ENCODE assay signal across 8 cellular contexts in genomic region chr16:89972244-89973234, GRCh38. TPM values are rescaled to one million over a fixed set of nuclear protein-coding genes. Genes with fewer than 3 reads are reported as not detected.
DNase-seq lines count a peak whose midpoint lies in the region; ATAC-seq and TF ChIP-seq lines count a peak whose summit lies in the region.

No MANE protein-coding gene starts in this region.

- peaks cover 4% of the 10 kb centered on the region for H3K36me3 ChIP-seq in CD8-positive, alpha-beta memory T cell (ENCODE audit: insufficient read depth, low read length)
- peaks cover 6% of the 10 kb centered on the region for H3K36me3 ChIP-seq in endodermal cell (ENCODE audit: control insufficient read depth, insufficient read depth, low read length)

- peak overlapping the region; percentile 96 for H3K4me3 ChIP-seq in CD8-positive, alpha-beta memory T cell (ENCODE audit: low read length)
- H3K4me3 ChIP-seq in endodermal cell (ENCODE audit: low read length), result peak overlapping the region; percentile 96

- peaks cover 3% of the 10 kb centered on the region for H3K9me3 ChIP-seq in CD8-positive, alpha-beta memory T cell (ENCODE audit: low read length)
- H3K9me3 ChIP-seq in endodermal cell (ENCODE audit: control insufficient read depth, low read length), result peaks cover 16% of the 10 kb centered on the region

- H3K4me1 Mint-ChIP-seq in CD8-positive, alpha-beta memory T cell, result peaks cover 21 to 49% (median 27%) of the 10 kb centered on the region in 3 donors
- peaks cover 32% of the 10 kb centered on the region for H3K4me1 Mint-ChIP-seq in activated CD8-positive, alpha-beta memory T cell treated with anti-CD3 and anti-CD28 coated beads, Interleukin-2, amount 10 ng/mL, durations not matched to agents 7 days and 5 days
- H3K4me1 Mint-ChIP-seq in endodermal cell (peaks cover 13% of the 10 kb centered on the region), mesothelial cell of epicardium (peaks cover 11% of the 10 kb centered on the region)

- H3K4me3 Mint-ChIP-seq in CD8-positive, alpha-beta memory T cell, result peak overlapping the region; percentile 98 to 100 (median 99)
- peak overlapping the region; percentile 99 for H3K4me3 Mint-ChIP-seq in activated CD8-positive, alpha-beta memory T cell treated with anti-CD3 and anti-CD28 coated beads, Interleukin-2, amount 10 ng/mL, durations not matched to agents 7 days and 5 days
- peak overlapping the region; percentile 97 for H3K4me3 Mint-ChIP-seq in endodermal cell
- H3K4me3 Mint-ChIP-seq in mesothelial cell of epicardium, result peak overlapping the region; percentile 96

- H3K4me1 ChIP-seq in CD8-positive, alpha-beta memory T cell (ENCODE audit: insufficient read depth, low read length), result peaks cover 29% of the 10 kb centered on the region
- peaks cover 6% of the 10 kb centered on the region for H3K4me1 ChIP-seq in endodermal cell (ENCODE audit: control insufficient read depth, insufficient read depth, low read length)

- ATAC-seq in GM19452 (IDR thresholded peaks at IDR 0.05; ENCODE audit: unreplicated experiment), result peak; percentile 86
- ATAC-seq in HG03571 (IDR thresholded peaks at IDR 0.05; ENCODE audit: unreplicated experiment), result peak; percentile 76
- peak; percentile 97 for ATAC-seq in activated CD8-positive, alpha-beta memory T cell treated with anti-CD3 and anti-CD28 coated beads, Interleukin-2, amount 10 ng/mL, durations not matched to agents 7 days and 5 days

- peaks cover 0 to 1% of the 10 kb centered on the region in 2 donors for H3K27me3 Mint-ChIP-seq in CD8-positive, alpha-beta memory T cell
- H3K27me3 Mint-ChIP-seq in activated CD8-positive, alpha-beta memory T cell treated with anti-CD3 and anti-CD28 coated beads, Interleukin-2, amount 10 ng/mL, durations not matched to agents 7 days and 5 days, result no peaks in the 10 kb centered on the region
- peaks cover 3% of the 10 kb centered on the region for H3K27me3 Mint-ChIP-seq in endodermal cell (ENCODE audit: insufficient read depth)
- no peaks in the 10 kb centered on the region for H3K27me3 Mint-ChIP-seq in mesothelial cell of epicardium (ENCODE audit: low read depth)

- H3K27ac ChIP-seq in CD8-positive, alpha-beta memory T cell (ENCODE audit: low read depth, low read length), result peak overlapping the region; percentile 85
- H3K27ac ChIP-seq in endodermal cell (ENCODE audit: low read depth, low read length), result peak overlapping the region; percentile 76

- no peaks in the 10 kb centered on the region for H3K27me3 ChIP-seq in CD8-positive, alpha-beta memory T cell (ENCODE audit: insufficient read depth, low read length, poor library complexity, severe bottlenecking)
- no peaks in the 10 kb centered on the region for H3K27me3 ChIP-seq in endodermal cell (ENCODE audit: control insufficient read depth, insufficient read depth, low read length, poor library complexity, severe bottlenecking)

- peak overlapping the region; percentile 94 for H3K9ac ChIP-seq in endodermal cell (ENCODE audit: extremely low read depth, low read length, poor library complexity, severe bottlenecking)

- POLR2A ChIA-PET in CD8-positive, alpha-beta memory T cell (lab: Charles Lee), result no interaction called here

- H3K9me3 Mint-ChIP-seq in CD8-positive, alpha-beta memory T cell, result no peaks in the 10 kb centered on the region
- peaks cover 5% of the 10 kb centered on the region for H3K9me3 Mint-ChIP-seq in activated CD8-positive, alpha-beta memory T cell treated with anti-CD3 and anti-CD28 coated beads, Interleukin-2, amount 10 ng/mL, durations not matched to agents 7 days and 5 days (ENCODE audit: low read depth)
- peaks cover 27% of the 10 kb centered on the region for H3K9me3 Mint-ChIP-seq in endodermal cell
- peaks cover 12% of the 10 kb centered on the region for H3K9me3 Mint-ChIP-seq in mesothelial cell of epicardium

- peak; percentile 87 to 95 (median 92) for DNase-seq in CD8-positive, alpha-beta memory T cell
- DNase-seq in NOMO-1 treated with DMSO at 0.1 percent for 48 hours (lab: John Stamatoyannopoulos, UW; ENCODE audit: unreplicated experiment), result peak; percentile 86
- DNase-seq in activated CD8-positive, alpha-beta memory T cell treated with anti-CD3 and anti-CD28 coated beads, Interleukin-2, amount 10 ng/mL, durations not matched to agents 7 days and 5 days, result peak; percentile 94
- peak; percentile 96 for DNase-seq in endodermal cell
- peak; percentile 85 to 92 for DNase-seq in mesothelial cell of epicardium (ENCODE audit: low spot score in 2 of 2, unreplicated experiment in 2 of 2)
- DNase-seq in stimulated activated CD8-positive, alpha-beta memory T cell treated with anti-CD3 and anti-CD28 coated beads, Interleukin-15, amount 100 ng/mL, for 24 hours (ENCODE audit: low read depth), result peak; percentile 87

- 1 to 2% methylated on average over 45 to 104 of the region's 104 CpGs for WGBS in endodermal cell (ENCODE audit: insufficient coverage in 1 of 2, insufficient read length in 1 of 2), 2 experiments

- peak; percentile 29 for TF ChIP-seq CTCF in endodermal cell (conservative IDR thresholded peaks at IDR 0.05)
- TF ChIP-seq CTCF in mesothelial cell of epicardium (IDR thresholded peaks at IDR 0.05; ENCODE audit: unreplicated experiment), result no peak

- peaks cover 0 to 7% (median 2%) of the 10 kb centered on the region in 3 donors for H3K36me3 Mint-ChIP-seq in CD8-positive, alpha-beta memory T cell
- peaks cover 20% of the 10 kb centered on the region for H3K36me3 Mint-ChIP-seq in activated CD8-positive, alpha-beta memory T cell treated with anti-CD3 and anti-CD28 coated beads, Interleukin-2, amount 10 ng/mL, durations not matched to agents 7 days and 5 days
- H3K36me3 Mint-ChIP-seq in endodermal cell (ENCODE audit: low read depth), result peaks cover 37% of the 10 kb centered on the region
- H3K36me3 Mint-ChIP-seq in mesothelial cell of epicardium, result peaks cover 17% of the 10 kb centered on the region

- H3K27ac Mint-ChIP-seq in CD8-positive, alpha-beta memory T cell, result peak overlapping the region; percentile 96 to 99 (median 97)
- peak overlapping the region; percentile 96 for H3K27ac Mint-ChIP-seq in activated CD8-positive, alpha-beta memory T cell treated with anti-CD3 and anti-CD28 coated beads, Interleukin-2, amount 10 ng/mL, durations not matched to agents 7 days and 5 days
- H3K27ac Mint-ChIP-seq in endodermal cell, result peak overlapping the region; percentile 98
- peak overlapping the region; percentile 98 for H3K27ac Mint-ChIP-seq in mesothelial cell of epicardium

- CTCF ChIA-PET in CD8-positive, alpha-beta memory T cell (lab: Charles Lee), result interaction anchor here (1.8 kb wide), 1 partner anchor 25 kb away, joined by 4 read pairs; no protein-coding TSS in a partner anchor
- CTCF ChIA-PET in activated CD8-positive, alpha-beta memory T cell treated with anti-CD3 and anti-CD28 coated beads, Interleukin-2, amount 10 ng/mL, durations not matched to agents 7 days and 5 days (lab: Charles Lee), result interaction anchor here (1.0 to 1.4 kb wide), 6 partner anchors 22 to 272 kb away, joined by 3 to 5 read pairs (median 3); partner anchors contain the start of gene SPATA2L

RNA-seq across cellular contexts. Expression of gene DEF8, which starts 24.0 kb away (rescaled TPM):
- total RNA-seq in CD8-positive, alpha-beta memory T cell, result 10 to 100 TPM; 41.1 to 44.9 TPM
- polyA plus RNA-seq in CD8-positive, alpha-beta memory T cell, result 28.4 TPM
- total RNA-seq in activated CD8-positive, alpha-beta memory T cell treated with anti-CD3 and anti-CD28 coated beads, Interleukin-2, amount 10 ng/mL, durations not matched to agents 7 days and 5 days, result 10 to 100 TPM; 26.7 to 27.7 TPM
- total RNA-seq in endodermal cell, result 10 to 100 TPM; 74.9 to 81.2 TPM
- 53.8 TPM for polyA plus RNA-seq in endodermal cell (2013, experiment 1 of 2)
- 53.3 TPM for polyA plus RNA-seq in endodermal cell (2013, experiment 2 of 2)
- 70.9 to 74.2 TPM (median 74.1 TPM) in 3 replicates for total RNA-seq in mesothelial cell of epicardium

RNA-seq across cellular contexts. Expression of gene DBNDD1, which starts 46.7 kb away (rescaled TPM):
- under 1 TPM; 0.13 to 0.18 TPM for total RNA-seq in CD8-positive, alpha-beta memory T cell
- 0.94 TPM for polyA plus RNA-seq in CD8-positive, alpha-beta memory T cell
- not detected for total RNA-seq in activated CD8-positive, alpha-beta memory T cell treated with anti-CD3 and anti-CD28 coated beads, Interleukin-2, amount 10 ng/mL, durations not matched to agents 7 days and 5 days
- 10 to 100 TPM; 31.5 to 32.5 TPM for total RNA-seq in endodermal cell
- polyA plus RNA-seq in endodermal cell (2013, experiment 1 of 2), result 29.9 TPM
- polyA plus RNA-seq in endodermal cell (2013, experiment 2 of 2), result 27.8 TPM
- 10.2 to 11.5 TPM (median 10.7 TPM) in 3 replicates for total RNA-seq in mesothelial cell of epicardium

RNA-seq across cellular contexts. Expression of gene TUBB3, which starts 49.4 kb away (rescaled TPM):
- under 1 TPM; 0.31 to 0.38 TPM for total RNA-seq in CD8-positive, alpha-beta memory T cell
- polyA plus RNA-seq in CD8-positive, alpha-beta memory T cell, result not detected
- total RNA-seq in activated CD8-positive, alpha-beta memory T cell treated with anti-CD3 and anti-CD28 coated beads, Interleukin-2, amount 10 ng/mL, durations not matched to agents 7 days and 5 days, result 1 to 10 TPM; 3.6 to 5.0 TPM
- total RNA-seq in endodermal cell (100 to 1,000 TPM; 109 to 140 TPM), mesothelial cell of epicardium (24.5 to 26.4 TPM (median 24.7 TPM) in 3 replicates)
- polyA plus RNA-seq in endodermal cell (2013, experiment 1 of 2), result 466 TPM
- polyA plus RNA-seq in endodermal cell (2013, experiment 2 of 2), result 448 TPM

RNA-seq across cellular contexts. Expression of gene MC1R, which starts 53.9 kb away (rescaled TPM):
- total RNA-seq in CD8-positive, alpha-beta memory T cell, result 1 to 10 TPM; 1.9 to 2.6 TPM
- polyA plus RNA-seq in CD8-positive, alpha-beta memory T cell, result 0.86 TPM
- 1 to 10 TPM; 2.6 to 4.1 TPM for total RNA-seq in activated CD8-positive, alpha-beta memory T cell treated with anti-CD3 and anti-CD28 coated beads, Interleukin-2, amount 10 ng/mL, durations not matched to agents 7 days and 5 days
- total RNA-seq in endodermal cell, result 1 to 10 TPM; 3.4 to 4.8 TPM
- 2.7 TPM for polyA plus RNA-seq in endodermal cell (2013, experiment 1 of 2)
- polyA plus RNA-seq in endodermal cell (2013, experiment 2 of 2), result 2.9 TPM
- 6.7 to 7.5 TPM (median 7.5 TPM) in 3 replicates for total RNA-seq in mesothelial cell of epicardium

Comparison
In these comparisons a context has a peak if more than half of its experiments do, and no peak if none do; other contexts are left out.
1. Peak in every context shown above with its lines: DNase-seq, ATAC-seq, H3K4me3 ChIP-seq and H3K27ac ChIP-seq.